In the genomic region with DNA sequence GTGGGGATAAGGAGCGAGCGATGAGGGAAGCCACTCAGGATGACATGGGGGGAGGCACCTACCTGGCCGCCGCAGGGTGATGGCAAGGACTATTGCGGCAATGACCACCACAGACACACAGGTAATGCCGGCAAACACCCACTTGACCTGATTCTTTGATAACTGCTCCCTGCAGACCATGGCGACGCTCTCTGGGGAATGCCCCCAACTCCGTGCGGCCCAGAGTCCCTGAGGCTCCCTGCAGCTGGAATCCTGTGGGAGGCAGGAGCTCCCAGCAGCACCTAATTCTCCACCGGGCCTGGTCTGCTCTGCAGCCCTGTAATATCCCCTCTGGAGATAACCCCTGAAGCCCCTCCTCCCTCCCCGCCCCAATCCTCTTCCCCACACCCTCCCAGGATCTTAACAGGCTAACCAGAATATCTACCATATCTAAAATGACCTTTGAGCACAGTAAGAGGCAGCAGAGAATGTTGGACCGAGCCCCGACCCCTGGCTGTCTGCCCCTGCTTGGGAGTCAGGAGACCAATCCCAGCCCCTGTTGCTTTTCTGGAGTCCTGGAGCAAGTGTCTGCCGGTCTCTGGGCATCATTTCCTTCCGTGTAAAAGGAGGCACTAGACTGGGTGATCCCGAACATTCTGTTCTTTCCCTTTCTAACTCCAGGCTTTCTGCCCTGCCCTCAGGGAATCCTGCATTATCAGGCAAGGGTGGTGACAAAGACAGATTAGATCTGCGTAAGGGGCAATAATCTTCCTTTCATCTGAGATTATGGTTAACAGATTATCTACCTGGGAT, we compare ENCODE assay signal across 21 cellular contexts. TPM values are rescaled to one million over a fixed set of nuclear protein-coding genes. Genes with fewer than 3 reads are reported as not detected.
DNase-seq lines count a peak whose midpoint lies in the region; ATAC-seq and TF ChIP-seq lines count a peak whose summit lies in the region.
"Had no signal": no experiment of that assay in that cellular context is flagged by ENCODE, and none has a peak within 500 bp of the region (broad histone marks: within the 10 kb centered on the region; RNA-seq: fewer than 3 reads in every experiment).

A gene (minus strand): TSS at position 310 of the 792 bp plus-strand sequence. CDS start 130 bp downstream, at position 180.

- H3K9me3 ChIP-seq in gastroesophageal sphincter: no peaks in the 10 kb centered on the region
- H3K9me3 ChIP-seq in liver (ENCODE audit: control insufficient read depth in 4 of 4, low read length in 3 of 4): no peaks in the 10 kb centered on the region
- H3K9me3 ChIP-seq in spleen: no peaks in the 10 kb centered on the region
- no peaks in the 10 kb centered on the region for H3K9me3 ChIP-seq in effector memory CD4-positive, alpha-beta T cell (ENCODE audit: control insufficient read depth, low read length)
- H3K9me3 ChIP-seq: upper lobe of left lung had no signal

- TF ChIP-seq CTCF in gastroesophageal sphincter (IDR thresholded peaks at IDR 0.05) (no peak), liver (IDR thresholded peaks at IDR 0.05; ENCODE audit: low read depth, low read length, missing input control) (no peak), spleen (IDR thresholded peaks at IDR 0.05 in 8 of 11, conservative IDR thresholded peaks at IDR 0.05 in 3 of 11) (no peak), omental fat pad (IDR thresholded peaks at IDR 0.05) (no peak)

- 56 to 74% methylated on average over 4 to 12 of the region's 18 CpGs for WGBS in gastroesophageal sphincter (ENCODE audit: low coverage in 1 of 2), 2 donors
- WGBS in liver: 53% methylated on average over 18 of the region's 18 CpGs
- 79 to 90% (median 84%) methylated on average over 16 to 18 of the region's 18 CpGs for WGBS in spleen, 5 donors

- no peak within 1 kb of the TSS for H3K4me3 ChIP-seq in gastroesophageal sphincter
- H3K4me3 ChIP-seq in liver (ENCODE audit: low read depth in 1 of 3, low read length in 3 of 3): no peak within 1 kb of the TSS
- no peak within 1 kb of the TSS for H3K4me3 ChIP-seq in spleen
- no peak within 1 kb of the TSS for H3K4me3 ChIP-seq in effector memory CD4-positive, alpha-beta T cell (ENCODE audit: insufficient read depth, low read depth, low read length, poor library complexity, severe bottlenecking)
- H3K4me3 ChIP-seq: upper lobe of left lung had no signal

- DNase-seq in NCI-H82 treated with DMSO at 0.1 percent for 48 hours (lab: John Stamatoyannopoulos, UW; ENCODE audit: unreplicated experiment): peak; percentile 13
- peak; percentile 53 for DNase-seq in spleen
- DNase-seq in effector memory CD4-positive, alpha-beta T cell: no peak
- DNase-seq in NCI-H2107 (lab: John Stamatoyannopoulos, UW): no peak
- no peak for DNase-seq in omental fat pad (ENCODE audit: low spot score)
- DNase-seq: activated CD4-positive, alpha-beta T cell treated with anti-CD3 and anti-CD28 coated beads, Interleukin-2, amount 10 ng/mL, durations not matched to agents 24 days and 14 days; activated naive CD4-positive, alpha-beta T cell treated with anti-CD3 and anti-CD28 coated beads, Interleukin-2, amount 10 ng/mL, durations not matched to agents 7 days and 5 days; activated T-cell treated with anti-CD3 and anti-CD28 coated beads, Interleukin-2, amount 50 U/mL, for 48 hours; CD4-positive, CD25-positive, alpha-beta regulatory T cell; DMS 273 treated with DMSO at 0.1 percent for 48 hours; Karpas-422; natural killer cell; NCI-H1694; NCI-H526 treated with DMSO at 0.1 percent for 48 hours; stimulated activated CD4-positive, alpha-beta T cell treated with anti-CD3 and anti-CD28 coated beads, Interleukin-1b, Interleukin-23, amount 100 ng/mL, for 48 hours; upper lobe of left lung had no signal

- ATAC-seq in gastroesophageal sphincter: peak; percentile 22
- ATAC-seq in HG02970 (IDR thresholded peaks at IDR 0.05; ENCODE audit: low FRiP score, unreplicated experiment): no peak
- no peak for ATAC-seq in omental fat pad (ENCODE audit: low FRiP score)
- ATAC-seq: natural killer cell had no signal

- H3K36me3 ChIP-seq in gastroesophageal sphincter (no peaks in the 10 kb centered on the region), liver (ENCODE audit: control insufficient read depth in 4 of 4, insufficient read depth in 3 of 4, low read depth in 1 of 4, low read length in 3 of 4) (no peaks in the 10 kb centered on the region), spleen (no peaks in the 10 kb centered on the region)
- H3K36me3 ChIP-seq in effector memory CD4-positive, alpha-beta T cell (ENCODE audit: control insufficient read depth, insufficient read depth, low read length): no peaks in the 10 kb centered on the region
- H3K36me3 ChIP-seq: upper lobe of left lung had no signal

- H3K4me1 ChIP-seq in gastroesophageal sphincter (peaks cover 0 to 6% (median 0%) of the 10 kb centered on the region in 3 donors), liver (ENCODE audit: control insufficient read depth in 4 of 4, insufficient read depth in 4 of 4, low read length in 3 of 4) (peaks cover 0 to 21% (median 16%) of the 10 kb centered on the region in 4 donors), spleen (no peaks in the 10 kb centered on the region)
- H3K4me1 ChIP-seq in effector memory CD4-positive, alpha-beta T cell (ENCODE audit: control insufficient read depth, insufficient read depth, low read length, poor library complexity, severe bottlenecking): no peaks in the 10 kb centered on the region
- H3K4me1 ChIP-seq: upper lobe of left lung had no signal

- TF ChIP-seq POLR2A in gastroesophageal sphincter (IDR thresholded peaks at IDR 0.05) (no peak), spleen (IDR thresholded peaks at IDR 0.05) (no peak)

- peak in 1 of 2 donors; percentile 23 for TF ChIP-seq RAD21 in liver (IDR thresholded peaks at IDR 0.05)

- H3K9ac ChIP-seq in liver (ENCODE audit: low read depth in 1 of 2, low read length in 2 of 2): no peak within 1 kb of the TSS

- intact Hi-C loops in spleen (cut with DNase I; ENCODE audit: low total_unique reads): no loop called here

- TF ChIP-seq EP300 in gastroesophageal sphincter (IDR thresholded peaks at IDR 0.05): no peak

- no peak within 1 kb of the TSS for H3K27ac ChIP-seq in gastroesophageal sphincter
- no peak within 1 kb of the TSS for H3K27ac ChIP-seq in liver (ENCODE audit: low read depth in 1 of 2, low read length in 2 of 2)
- no peak within 1 kb of the TSS for H3K27ac ChIP-seq in spleen
- H3K27ac ChIP-seq in effector memory CD4-positive, alpha-beta T cell (ENCODE audit: insufficient read depth, low read length, poor library complexity, severe bottlenecking): no peak within 1 kb of the TSS
- H3K27ac ChIP-seq: RWPE1, upper lobe of left lung had no signal

- H3K27me3 ChIP-seq in gastroesophageal sphincter (no peaks in the 10 kb centered on the region), liver (ENCODE audit: control insufficient read depth in 4 of 4, insufficient read depth in 4 of 4, low read length in 3 of 4) (no peaks in the 10 kb centered on the region), spleen (replicated peaks in 1 of 7) (no peaks in the 10 kb centered on the region)
- no peaks in the 10 kb centered on the region for H3K27me3 ChIP-seq in effector memory CD4-positive, alpha-beta T cell (replicated peaks; ENCODE audit: control insufficient read depth, insufficient read depth, low read length, poor library complexity, severe bottlenecking)
- H3K27me3 ChIP-seq: upper lobe of left lung had no signal

TF ChIP-seq in liver, 16 proteins besides CTCF, POLR2A, EP300 and RAD21:
- no peak for TF ChIP-seq TAF1 (conservative IDR thresholded peaks at IDR 0.05)
- peak; percentile 87 for TF ChIP-seq SP1 (IDR thresholded peaks at IDR 0.05)
- TF ChIP-seq HNF4A (conservative IDR thresholded peaks at IDR 0.05): peak; percentile 67 to 82
- no peak for TF ChIP-seq EGR1 (IDR thresholded peaks at IDR 0.05; ENCODE audit: low read depth in 2 of 2)
- no peak for TF ChIP-seq HNF4G (IDR thresholded peaks at IDR 0.05)
- TF ChIP-seq RXRA (IDR thresholded peaks at IDR 0.05): peak; percentile 50 to 66
- TF ChIP-seq, protein P1, sequence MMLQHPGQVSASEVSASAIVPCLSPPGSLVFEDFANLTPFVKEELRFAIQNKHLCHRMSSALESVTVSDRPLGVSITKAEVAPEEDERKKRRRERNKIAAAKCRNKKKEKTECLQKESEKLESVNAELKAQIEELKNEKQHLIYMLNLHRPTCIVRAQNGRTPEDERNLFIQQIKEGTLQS (IDR thresholded peaks at IDR 0.05): no peak
- TF ChIP-seq YY1 (IDR thresholded peaks at IDR 0.05): no peak

RNA-seq across cellular contexts. Expression of the gene that starts here (rescaled TPM):
- total RNA-seq in gastroesophageal sphincter (not detected), liver (10 to 100 TPM in 1 of 2 donors, 1 to 10 TPM in 1; 5.4 to 25.1 TPM), spleen (1 to 10 TPM in 1 of 7 donors, under 1 TPM in 5, not detected in 1; 0.70 to 1.2 (median 0.75) TPM), omental fat pad (under 1 TPM in 2 of 4 donors, not detected in 2; 0.19 to 0.72 TPM)
- polyA plus RNA-seq in liver (1 to 10 TPM; 1.5 to 3.9 TPM), spleen (1 to 10 TPM; 2.9 to 4.2 (median 3.8) TPM)
- total RNA-seq: activated CD4-positive, alpha-beta T cell treated with anti-CD3 and anti-CD28 coated beads, Interleukin-2, amount 10 ng/mL, durations not matched to agents 24 days and 14 days; CD4-positive, CD25-positive, alpha-beta regulatory T cell; natural killer cell; skeletal muscle tissue; upper lobe of left lung had no signal
- polyA plus RNA-seq: CD4-positive, CD25-positive, alpha-beta regulatory T cell had no signal

Comparison
In these comparisons a context has a peak if more than half of its experiments do, and no peak if none do; other contexts are left out.
1. Peak in ATAC-seq in gastroesophageal sphincter; RNA of the gene not detected or under 1 TPM.
2. DNase-seq: peak in NCI-H82 treated with DMSO at 0.1 percent for 48 hours (single experiment) and spleen (single experiment); none in effector memory CD4-positive, alpha-beta T cell (0 of 3), NCI-H2107 (single experiment) and omental fat pad (single experiment).